In genomic region chr12:100266163-100266801, GRCh38 we compare ENCODE assay signal across 8 cellular contexts. TPM values are rescaled to one million over a fixed set of nuclear protein-coding genes. Genes with fewer than 3 reads are reported as not detected.
DNase-seq lines count a peak whose midpoint lies in the region; ATAC-seq and TF ChIP-seq lines count a peak whose summit lies in the region.

No MANE protein-coding gene starts in this region.

- H3K27me3 Mint-ChIP-seq in Calu3 (ENCODE audit: unreplicated experiment): no peaks in the 10 kb centered on the region
- H3K27me3 Mint-ChIP-seq in naive B cell: peaks cover 0 to 2% (median 0%) of the 10 kb centered on the region in 3 donors

- peaks cover 30% of the 10 kb centered on the region for H3K36me3 Mint-ChIP-seq in Calu3 (ENCODE audit: insufficient read depth, unreplicated experiment)
- no peaks in the 10 kb centered on the region for H3K36me3 Mint-ChIP-seq in naive B cell

- no peaks in the 10 kb centered on the region for H3K27me3 ChIP-seq in breast epithelium

- H3K4me3 Mint-ChIP-seq in Calu3 (ENCODE audit: low read depth, unreplicated experiment) (peak overlapping the region; percentile 94), naive B cell (peak overlapping the region; percentile 95 to 100 (median 98))

- H3K27ac Mint-ChIP-seq in Calu3 (ENCODE audit: unreplicated experiment) (peak overlapping the region; percentile 48), naive B cell (peak overlapping the region; percentile 95 to 99 (median 98))

- peaks cover 0 to 14% of the 10 kb centered on the region in 2 donors for H3K4me1 ChIP-seq in breast epithelium

- DNase-seq in Calu3 (no peak), breast epithelium (ENCODE audit: low spot score in 2 of 2) (no peak), naive B cell (no peak), NCI-H748 treated with DMSO at 0.1 percent for 48 hours (lab: John Stamatoyannopoulos, UW) (no peak), pons (ENCODE audit: low spot score) (no peak), cortex of kidney (lab: John Stamatoyannopoulos, UW) (no peak)

- BruUV-seq in Calu3 (replicated peaks; lab: Mats Ljungman, UMichigan): TSS peak; percentile 67

- ATAC-seq in GM21390 (IDR thresholded peaks at IDR 0.05; ENCODE audit: unreplicated experiment) (peak; percentile 10), HG03571 (IDR thresholded peaks at IDR 0.05; ENCODE audit: unreplicated experiment) (peak; percentile 9), naive B cell (ENCODE audit: low read depth in 2 of 2) (no peak)

- no peaks in the 10 kb centered on the region for H3K36me3 ChIP-seq in breast epithelium

- CTCF ChIA-PET in Calu3 (lab: Charles Lee): interaction anchor here (0.5 to 3.4 kb wide), 6 partner anchors 9 to 76 kb away, joined by 3 to 22 read pairs (median 7); no protein-coding TSS in a partner anchor

- H3K27ac ChIP-seq in breast epithelium: peak overlapping the region; percentile 96 to 99

- H3K4me1 Mint-ChIP-seq in Calu3 (ENCODE audit: low read depth, unreplicated experiment) (peaks cover 12% of the 10 kb centered on the region), naive B cell (peaks cover 15 to 29% (median 26%) of the 10 kb centered on the region in 3 donors)

- H3K9me3 ChIP-seq in breast epithelium: no peaks in the 10 kb centered on the region

- no peak for TF ChIP-seq POLR2A in breast epithelium (IDR thresholded peaks at IDR 0.05)

- intact Hi-C loops in Calu3 (cut with micrococcal nuclease; ENCODE audit: unreplicated experiment): no loop called here
- intact Hi-C loops in breast epithelium (cut with DNase I; ENCODE audit: low total_unique reads): no loop called here

- H3K9me3 Mint-ChIP-seq in Calu3 (ENCODE audit: low read depth, unreplicated experiment) (no peaks in the 10 kb centered on the region), naive B cell (no peaks in the 10 kb centered on the region)

- H3K4me3 ChIP-seq in breast epithelium: peak overlapping the region; percentile 93 to 97 (median 95)

- TF ChIP-seq CTCF in Calu3 (IDR thresholded peaks at IDR 0.05; ENCODE audit: unreplicated experiment): no peak
- TF ChIP-seq CTCF in breast epithelium (IDR thresholded peaks at IDR 0.05): no peak

RNA-seq across cellular contexts. Expression of gene DEPDC4, which starts 0.6 kb away (rescaled TPM):
- total RNA-seq in Calu3 (2022): 1.9 and 3.7 TPM in 2 replicates
- total RNA-seq in breast epithelium: 1 to 10 TPM; 1.3 to 2.3 (median 2.0) TPM
- polyA plus RNA-seq in naive B cell (ENCODE audit: low read depth in 6 of 6): 1 to 10 TPM in 3 of 6 donors, under 1 TPM in 1, not detected in 2; 0.62 to 2.0 (median 1.2) TPM

RNA-seq across cellular contexts. Expression of gene SCYL2, which starts 0.7 kb away (rescaled TPM):
- total RNA-seq in Calu3 (2022) (59.9 and 63.4 TPM in 2 replicates), breast epithelium (10 to 100 TPM; 39.4 to 92.2 (median 53.7) TPM)
- 10 to 100 TPM; 18.9 to 25.1 (median 21.7) TPM for polyA plus RNA-seq in naive B cell (ENCODE audit: low read depth in 6 of 6)

Comparison
In these comparisons a context has a peak if more than half of its experiments do, and no peak if none do; other contexts are left out.
1. ATAC-seq: peak in GM21390 (single experiment) and HG03571 (single experiment); none in naive B cell (0 of 2).